1 cellular context compared by ENCODE assay signal in genomic region chr17:63478814-63479494, GRCh38.
TF ChIP-seq lines count a peak whose summit lies in the region.

No MANE protein-coding gene starts in this region.

TF ChIP-seq in K562, 482 proteins besides CTCF, POLR2A, EP300 and RAD21 (continues in another document):
- no peak for TF ChIP-seq ZNF785 (CRISPR knock-in tag; IDR thresholded peaks at IDR 0.05)
- no peak for TF ChIP-seq SMARCA4 (IDR thresholded peaks at IDR 0.05)
- TF ChIP-seq ETV1 (tag; conservative IDR thresholded peaks at IDR 0.05; ENCODE audit: low read depth), result no peak
- no peak for TF ChIP-seq ZNF75A (CRISPR knock-in tag; IDR thresholded peaks at IDR 0.05)
- no peak for TF ChIP-seq MTA2 (IDR thresholded peaks at IDR 0.05; ENCODE audit: low read depth)
- TF ChIP-seq CBFB (CRISPR knock-in tag; IDR thresholded peaks at IDR 0.05), result no peak
- no peak for TF ChIP-seq ZNF174 (CRISPR knock-in tag; IDR thresholded peaks at IDR 0.05)
- TF ChIP-seq, protein P1, sequence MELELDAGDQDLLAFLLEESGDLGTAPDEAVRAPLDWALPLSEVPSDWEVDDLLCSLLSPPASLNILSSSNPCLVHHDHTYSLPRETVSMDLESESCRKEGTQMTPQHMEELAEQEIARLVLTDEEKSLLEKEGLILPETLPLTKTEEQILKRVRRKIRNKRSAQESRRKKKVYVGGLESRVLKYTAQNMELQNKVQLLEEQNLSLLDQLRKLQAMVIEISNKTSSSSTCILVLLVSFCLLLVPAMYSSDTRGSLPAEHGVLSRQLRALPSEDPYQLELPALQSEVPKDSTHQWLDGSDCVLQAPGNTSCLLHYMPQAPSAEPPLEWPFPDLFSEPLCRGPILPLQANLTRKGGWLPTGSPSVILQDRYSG (tag; conservative IDR thresholded peaks at IDR 0.05; ENCODE audit: low read depth), result no peak
- no peak for TF ChIP-seq MTA1 (IDR thresholded peaks at IDR 0.05; ENCODE audit: borderline replicate concordance)
- TF ChIP-seq HNRNPLL (IDR thresholded peaks at IDR 0.05; ENCODE audit: low read depth, low read length, poor library complexity, severe bottlenecking), result peak; percentile 49
- TF ChIP-seq SAFB2 (IDR thresholded peaks at IDR 0.05; ENCODE audit: borderline replicate concordance, low read depth, low read length, severe bottlenecking), result no peak
- TF ChIP-seq KAT2B (IDR thresholded peaks at IDR 0.05; ENCODE audit: low read depth, low read length), result no peak
- 0 out of 2 replicates have a peak, but pooled peaks have one; percentile 57 for TF ChIP-seq HDGF (IDR thresholded peaks at IDR 0.05)
- no peak for TF ChIP-seq NR2C2 (CRISPR knock-in tag; IDR thresholded peaks at IDR 0.05)
- TF ChIP-seq NR2C2 (tag; IDR thresholded peaks at IDR 0.05), result no peak
- no peak for TF ChIP-seq BMI1 (IDR thresholded peaks at IDR 0.05; ENCODE audit: low read length)
- peak; percentile 36; the same call in 1 of the 2 replicates for TF ChIP-seq ATF7 (IDR thresholded peaks at IDR 0.05)
- TF ChIP-seq ARID2 (IDR thresholded peaks at IDR 0.05), result peak; percentile 76; the same call in 1 of the 2 replicates
- no peak for TF ChIP-seq MEF2D (tag; conservative IDR thresholded peaks at IDR 0.05; ENCODE audit: low read depth)
- TF ChIP-seq GABPB1 (CRISPR knock-in tag; IDR thresholded peaks at IDR 0.05), result peak; percentile 56; the same call in 1 of the 2 replicates
- TF ChIP-seq ZFP30 (CRISPR knock-in tag; IDR thresholded peaks at IDR 0.05; ENCODE audit: borderline replicate concordance), result no peak
- no peak for TF ChIP-seq ZBTB5 (IDR thresholded peaks at IDR 0.05)
- TF ChIP-seq KDM5B (IDR thresholded peaks at IDR 0.05; ENCODE audit: insufficient replicate concordance, low read depth, low read length), result no peak
- TF ChIP-seq ELK3 (CRISPR knock-in tag; IDR thresholded peaks at IDR 0.05), result no peak
- TF ChIP-seq CLOCK (CRISPR knock-in tag; IDR thresholded peaks at IDR 0.05; ENCODE audit: borderline replicate concordance), result no peak
- TF ChIP-seq EWSR1 (IDR thresholded peaks at IDR 0.05; ENCODE audit: borderline replicate concordance, low read depth, partially characterized antibody), result no peak
- TF ChIP-seq RFX7 (CRISPR knock-in tag; IDR thresholded peaks at IDR 0.05), result no peak
- no peak for TF ChIP-seq SRSF1 (IDR thresholded peaks at IDR 0.05; ENCODE audit: low read depth, low read length)
- peak; percentile 61 for TF ChIP-seq CTCFL (IDR thresholded peaks at IDR 0.05; ENCODE audit: borderline replicate concordance, insufficient read depth, low read depth, low read length, poor library complexity, severe bottlenecking)
- no peak for TF ChIP-seq SRSF3 (IDR thresholded peaks at IDR 0.05; ENCODE audit: insufficient read depth, low read length)
- TF ChIP-seq MYNN (IDR thresholded peaks at IDR 0.05), result no peak
- TF ChIP-seq MYNN (CRISPR knock-in tag; IDR thresholded peaks at IDR 0.05), result no peak
- peak; percentile 94 for TF ChIP-seq SMC3 (conservative IDR thresholded peaks at IDR 0.05; ENCODE audit: insufficient read depth, low read depth, low read length)
- TF ChIP-seq GTF2A2 (tag; IDR thresholded peaks at IDR 0.05), result no peak
- no peak for TF ChIP-seq ARNT (IDR thresholded peaks at IDR 0.05)
- TF ChIP-seq PML (IDR thresholded peaks at IDR 0.05; ENCODE audit: low read length), result no peak
- no peak for TF ChIP-seq PCBP2 (IDR thresholded peaks at IDR 0.05; ENCODE audit: low read depth, low read length, poor library complexity, severe bottlenecking)
- TF ChIP-seq HBP1 (CRISPR knock-in tag; IDR thresholded peaks at IDR 0.05), result no peak
- TF ChIP-seq DIDO1 (tag; IDR thresholded peaks at IDR 0.05; ENCODE audit: low read depth), result no peak
- no peak for TF ChIP-seq ZNF644 (tag; IDR thresholded peaks at IDR 0.05; ENCODE audit: low read depth)
- no peak for TF ChIP-seq THRA (IDR thresholded peaks at IDR 0.05)
- no peak for TF ChIP-seq FOXA3 (CRISPR knock-in tag; conservative IDR thresholded peaks at IDR 0.05 in 1 of 2, IDR thresholded peaks at IDR 0.05 in 1 of 2)
- no peak for TF ChIP-seq NR2C1 (IDR thresholded peaks at IDR 0.05)
- no peak for TF ChIP-seq NR2C1 (tag; IDR thresholded peaks at IDR 0.05)
- TF ChIP-seq MCM7 (IDR thresholded peaks at IDR 0.05), result no peak
- peak; percentile 42 for TF ChIP-seq CREM (IDR thresholded peaks at IDR 0.05; ENCODE audit: low read depth)
- TF ChIP-seq HMGN3 (IDR thresholded peaks at IDR 0.05; ENCODE audit: borderline replicate concordance, extremely low read depth, insufficient read length, low read depth, low read length), result no peak
- TF ChIP-seq, protein P2, sequence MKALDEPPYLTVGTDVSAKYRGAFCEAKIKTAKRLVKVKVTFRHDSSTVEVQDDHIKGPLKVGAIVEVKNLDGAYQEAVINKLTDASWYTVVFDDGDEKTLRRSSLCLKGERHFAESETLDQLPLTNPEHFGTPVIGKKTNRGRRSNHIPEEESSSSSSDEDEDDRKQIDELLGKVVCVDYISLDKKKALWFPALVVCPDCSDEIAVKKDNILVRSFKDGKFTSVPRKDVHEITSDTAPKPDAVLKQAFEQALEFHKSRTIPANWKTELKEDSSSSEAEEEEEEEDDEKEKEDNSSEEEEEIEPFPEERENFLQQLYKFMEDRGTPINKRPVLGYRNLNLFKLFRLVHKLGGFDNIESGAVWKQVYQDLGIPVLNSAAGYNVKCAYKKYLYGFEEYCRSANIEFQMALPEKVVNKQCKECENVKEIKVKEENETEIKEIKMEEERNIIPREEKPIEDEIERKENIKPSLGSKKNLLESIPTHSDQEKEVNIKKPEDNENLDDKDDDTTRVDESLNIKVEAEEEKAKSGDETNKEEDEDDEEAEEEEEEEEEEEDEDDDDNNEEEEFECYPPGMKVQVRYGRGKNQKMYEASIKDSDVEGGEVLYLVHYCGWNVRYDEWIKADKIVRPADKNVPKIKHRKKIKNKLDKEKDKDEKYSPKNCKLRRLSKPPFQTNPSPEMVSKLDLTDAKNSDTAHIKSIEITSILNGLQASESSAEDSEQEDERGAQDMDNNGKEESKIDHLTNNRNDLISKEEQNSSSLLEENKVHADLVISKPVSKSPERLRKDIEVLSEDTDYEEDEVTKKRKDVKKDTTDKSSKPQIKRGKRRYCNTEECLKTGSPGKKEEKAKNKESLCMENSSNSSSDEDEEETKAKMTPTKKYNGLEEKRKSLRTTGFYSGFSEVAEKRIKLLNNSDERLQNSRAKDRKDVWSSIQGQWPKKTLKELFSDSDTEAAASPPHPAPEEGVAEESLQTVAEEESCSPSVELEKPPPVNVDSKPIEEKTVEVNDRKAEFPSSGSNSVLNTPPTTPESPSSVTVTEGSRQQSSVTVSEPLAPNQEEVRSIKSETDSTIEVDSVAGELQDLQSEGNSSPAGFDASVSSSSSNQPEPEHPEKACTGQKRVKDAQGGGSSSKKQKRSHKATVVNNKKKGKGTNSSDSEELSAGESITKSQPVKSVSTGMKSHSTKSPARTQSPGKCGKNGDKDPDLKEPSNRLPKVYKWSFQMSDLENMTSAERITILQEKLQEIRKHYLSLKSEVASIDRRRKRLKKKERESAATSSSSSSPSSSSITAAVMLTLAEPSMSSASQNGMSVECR (CRISPR knock-in tag; IDR thresholded peaks at IDR 0.05), result no peak
- TF ChIP-seq FOS (IDR thresholded peaks at IDR 0.05; ENCODE audit: extremely low read depth, insufficient read length), result no peak
- TF ChIP-seq NONO (IDR thresholded peaks at IDR 0.05; ENCODE audit: low read depth in 2 of 2, low read length in 1 of 2), result peak in 1 of 2 experiments; percentile 43; a peak in 1 of 4 replicates
- TF ChIP-seq XRCC5 (IDR thresholded peaks at IDR 0.05; ENCODE audit: low read depth, low read length), result peak; percentile 64; the same call in 1 of the 2 replicates
- TF ChIP-seq ZC3H11A (IDR thresholded peaks at IDR 0.05; ENCODE audit: low read depth, low read length), result no peak
- TF ChIP-seq HOMEZ (CRISPR knock-in tag; IDR thresholded peaks at IDR 0.05), result no peak
